Comparison of ENCODE assay signal across 8 cellular contexts in genomic region chrX:67543818-67544217, GRCh38. TPM values are rescaled to one million over a fixed set of nuclear protein-coding genes. Genes with fewer than 3 reads are reported as not detected.
DNase-seq lines count a peak whose midpoint lies in the region; ATAC-seq and TF ChIP-seq lines count a peak whose summit lies in the region.

TSS of gene AR (plus strand) at chrX:67544021. CDS start at chrX:67545147, 1,126 bp downstream.

- intact Hi-C loops in left lung (cut with DNase I) = no loop called here

- H3K9me3 ChIP-seq in left lung = no peaks in the 10 kb centered on the region
- no peaks in the 10 kb centered on the region for H3K9me3 ChIP-seq in thymus (ENCODE audit: control insufficient read depth)

- under 1% methylated on average over 30 of the region's 30 CpGs for WGBS in thymus

- peak; percentile 86 for ATAC-seq in left lung
- ATAC-seq in GM21737 (IDR thresholded peaks at IDR 0.05; ENCODE audit: unreplicated experiment) = no peak

- no peaks in the 10 kb centered on the region for H3K36me3 ChIP-seq in left lung
- no peaks in the 10 kb centered on the region for H3K36me3 ChIP-seq in thymus (ENCODE audit: control insufficient read depth, insufficient read depth)

- H3K27ac ChIP-seq in left lung (no peak within 1 kb of the TSS), thymus (ENCODE audit: low read depth) (no peak within 1 kb of the TSS)

- peak; percentile 1 for DNase-seq in activated CD4-positive, alpha-beta T cell treated with anti-CD3 and anti-CD28 coated beads for 48 hours
- no peak for DNase-seq in activated CD4-positive, alpha-beta T cell treated with anti-CD3 and anti-CD28 coated beads for 1 hour
- peak; percentile 37 for DNase-seq in choroid plexus epithelial cell (ENCODE audit: low read depth)
- DNase-seq in left lung = peak; percentile 67 to 77
- DNase-seq in effector CD8-positive, alpha-beta T cell (lab: John Stamatoyannopoulos, UW) = no peak
- DNase-seq in pons (ENCODE audit: low spot score) = no peak

- H3K27me3 ChIP-seq in left lung = peaks cover 17 to 50% of the 10 kb centered on the region in 2 donors
- H3K27me3 ChIP-seq in thymus (ENCODE audit: control insufficient read depth, insufficient read depth) = no peaks in the 10 kb centered on the region

- TF ChIP-seq CTCF in choroid plexus epithelial cell (conservative IDR thresholded peaks at IDR 0.05; ENCODE audit: low read depth, low read length) (no peak), left lung (IDR thresholded peaks at IDR 0.05) (no peak)

- H3K4me1 ChIP-seq in left lung (peaks cover 0 to 5% of the 10 kb centered on the region in 2 donors), thymus (ENCODE audit: control insufficient read depth, insufficient read depth, low read length) (no peaks in the 10 kb centered on the region)

- H3K4me3 ChIP-seq in choroid plexus epithelial cell (ENCODE audit: low read depth, low read length) = peak within 1 kb of the TSS; percentile 56
- H3K4me3 ChIP-seq in left lung = peak within 1 kb of the TSS; percentile 21 to 34
- peak within 1 kb of the TSS; percentile 58 for H3K4me3 ChIP-seq in thymus (ENCODE audit: low read length)

RNA-seq across cellular contexts. Expression of gene AR, which starts in this region (rescaled TPM):
- total RNA-seq in left lung = 1 to 10 TPM; 3.9 to 4.3 TPM
- 1.7 TPM for polyA plus RNA-seq in thymus

Comparison
In these comparisons a context has a peak if more than half of its experiments do, and no peak if none do; other contexts are left out.
1. DNase-seq: peak in activated CD4-positive, alpha-beta T cell treated with anti-CD3 and anti-CD28 coated beads for 48 hours (single experiment), choroid plexus epithelial cell (single experiment) and left lung (2 of 2); none in activated CD4-positive, alpha-beta T cell treated with anti-CD3 and anti-CD28 coated beads for 1 hour (single experiment), effector CD8-positive, alpha-beta T cell (single experiment) and pons (single experiment).
2. Peak in every context shown above with its lines, with median percentiles within 50 percentile points of each other: H3K4me3 ChIP-seq.